ENCODE assay signal across 5 cellular contexts in the genomic region with DNA sequence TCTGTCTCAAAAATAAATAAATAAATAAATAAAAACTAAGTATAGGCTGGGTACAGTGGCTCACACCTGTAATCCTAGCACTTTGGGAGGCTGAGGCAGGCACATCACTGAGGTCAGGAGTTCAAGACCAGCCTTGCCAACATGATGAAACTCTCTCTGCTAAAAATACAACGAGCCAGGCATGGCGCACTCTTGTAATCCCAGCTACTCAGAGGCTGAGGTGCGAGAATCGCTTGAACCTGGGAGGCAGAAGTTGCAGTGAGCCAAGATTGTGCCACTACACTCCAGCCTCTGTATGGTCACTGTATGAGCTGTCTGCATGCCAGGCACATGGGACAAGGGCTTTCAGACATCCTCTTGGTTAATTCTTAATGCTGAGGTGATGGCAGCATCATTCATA.
"Had no signal": no experiment of that assay in that cellular context is flagged by ENCODE, and none has a peak within 500 bp of the region (broad histone marks: within the 10 kb centered on the region; RNA-seq: fewer than 3 reads in every experiment).

No MANE protein-coding gene starts in this region.

- H2AFZ ChIP-seq: GM23248 had no signal

- H3K9me3 Mint-ChIP-seq: H9 had no signal

- H3K27ac Mint-ChIP-seq: H9 had no signal

- H3K4me3 ChIP-seq: GM23248, K562 had no signal

- H3K27ac ChIP-seq: GM23248 had no signal

- DNase-seq: GM23248, H9, HCEC 1CT, IMR-90 had no signal

- ATAC-seq: K562 had no signal

- H3K4me3 Mint-ChIP-seq: H9 had no signal
